ENCODE assay signal across 24 cellular contexts in the genomic region with DNA sequence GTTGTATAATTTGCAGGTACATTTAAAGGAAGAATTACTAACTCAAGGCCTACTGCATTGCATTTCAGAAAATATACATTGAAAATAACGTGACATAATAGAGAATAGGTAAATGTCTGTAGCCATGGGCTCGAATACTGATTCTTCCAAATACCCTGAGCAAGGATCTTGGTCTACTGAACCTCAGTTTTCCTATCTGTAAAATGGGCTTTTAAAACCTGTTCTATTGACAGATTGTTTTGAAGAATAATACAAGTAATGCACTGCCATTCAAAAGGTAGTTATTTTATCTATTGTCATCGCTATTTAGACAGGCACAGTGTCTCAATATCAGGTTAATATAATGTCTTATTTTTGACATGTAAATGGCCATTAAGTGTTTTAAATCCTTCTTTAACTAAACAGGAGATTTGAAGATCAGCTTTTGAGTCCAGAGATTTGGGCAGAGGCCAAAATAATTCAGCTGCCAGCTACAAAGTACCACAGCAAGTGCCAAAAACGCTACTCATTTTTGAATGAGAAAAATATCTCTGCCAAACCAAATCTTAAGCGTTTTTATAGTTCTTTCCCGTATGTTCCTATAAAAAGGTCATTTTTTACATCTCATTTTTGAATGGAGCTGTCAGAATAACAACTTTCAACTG. TPM values are rescaled to one million over a fixed set of nuclear protein-coding genes. Genes with fewer than 3 reads are reported as not detected.
DNase-seq lines count a peak whose midpoint lies in the region; ATAC-seq, FAIRE-seq and TF ChIP-seq lines count a peak whose summit lies in the region.
"Had no signal": no experiment of that assay in that cellular context is flagged by ENCODE, and none has a peak within 500 bp of the region (broad histone marks: within the 10 kb centered on the region; RNA-seq: fewer than 3 reads in every experiment).

No MANE protein-coding gene starts in this region.

- H3K79me2 ChIP-seq in HepG2 (ENCODE audit: insufficient read depth, low read length): no peaks in the 10 kb centered on the region

- no peak overlapping the region for H3K4me2 ChIP-seq in HepG2 (ENCODE audit: low read depth, low read length)

- no peaks in the 10 kb centered on the region for H4K20me1 ChIP-seq in HepG2 (ENCODE audit: insufficient read depth, low read length)

- no peaks in the 10 kb centered on the region for H3K4me1 ChIP-seq in HepG2 (ENCODE audit: insufficient read depth, low read length)
- H3K4me1 ChIP-seq in right atrium auricular region: peaks cover 0 to 16% of the 10 kb centered on the region in 2 donors
- H3K4me1 ChIP-seq: colonic mucosa had no signal

- WGBS in HepG2 (ENCODE audit: low lambda C conversion rate): 37% methylated on average over 6 of the region's 6 CpGs

- no peaks in the 10 kb centered on the region for H3K9me3 ChIP-seq in HepG2 (ENCODE audit: low read length)
- no peaks in the 10 kb centered on the region for H3K9me3 ChIP-seq in right atrium auricular region
- H3K9me3 ChIP-seq: colonic mucosa, left ventricle myocardium inferior had no signal

- no peak overlapping the region for H3K9ac ChIP-seq in HepG2 (ENCODE audit: insufficient read depth, low read depth, low read length)

- no peak overlapping the region for H2AFZ ChIP-seq in HepG2 (ENCODE audit: low read length)

- no peak for TF ChIP-seq CTCF in AG10803 (conservative IDR thresholded peaks at IDR 0.05; ENCODE audit: low read length)
- TF ChIP-seq CTCF in cardiac fibroblast (IDR thresholded peaks at IDR 0.05; ENCODE audit: low read depth, low read length): no peak
- no peak for TF ChIP-seq CTCF in HepG2 (CRISPR knock-in tag; IDR thresholded peaks at IDR 0.05)
- no peak for TF ChIP-seq CTCF in right atrium auricular region (IDR thresholded peaks at IDR 0.05)

- no peak for FAIRE-seq in HepG2 (lab: Jason Lieb, UNC)
- FAIRE-seq: GM18507 had no signal

- no peak for TF ChIP-seq RAD21 in HepG2 (CRISPR knock-in tag; IDR thresholded peaks at IDR 0.05)

- in situ Hi-C loops in HepG2 (cut with HindIII; ENCODE audit: extremely low pct_ligation_motif_present, low pct_unique_long_range_greater_than_20kb): no loop called here

- BruUV-seq in HepG2 (replicated peaks; lab: Mats Ljungman, UMichigan): no TSS peak

- POLR2A ChIA-PET in HepG2 (lab: Yijun Ruan, JAX): no interaction called here

- TF ChIP-seq EP300 in HepG2 (IDR thresholded peaks at IDR 0.05; ENCODE audit: low read depth in 2 of 2, low read length in 2 of 2) (no peak), HepG2 (CRISPR knock-in tag; IDR thresholded peaks at IDR 0.05; ENCODE audit: borderline replicate concordance) (no peak)

- CTCF ChIA-PET in HepG2 (lab: Yijun Ruan, JAX; ENCODE audit: low intra/inter-chr PET ratio, low total read pairs): no interaction called here

- H3K27ac ChIP-seq in HepG2 (ENCODE audit: extremely low read length, insufficient read depth, low read length) (no peak overlapping the region), right atrium auricular region (no peak overlapping the region)
- H3K27ac ChIP-seq: colonic mucosa, left ventricle myocardium inferior had no signal

- ATAC-seq in HepG2 (no peak), GM19397 (IDR thresholded peaks at IDR 0.05; ENCODE audit: unreplicated experiment) (no peak)
- ATAC-seq: CD8-positive, alpha-beta T cell; sciatic nerve; stimulated activated naive CD8-positive, alpha-beta T cell treated with anti-CD3 and anti-CD28 coated beads, Interleukin-15, amount 100 ng/mL, for 72 hours had no signal

- H3K36me3 ChIP-seq in HepG2 (replicated peaks in 1 of 2; ENCODE audit: control insufficient read depth in 1 of 2, insufficient read depth in 2 of 2, low read length in 2 of 2) (no peaks in the 10 kb centered on the region), right atrium auricular region (no peaks in the 10 kb centered on the region)
- H3K36me3 ChIP-seq: colonic mucosa, left ventricle myocardium inferior had no signal

- H3K4me3 ChIP-seq in AG10803 (ENCODE audit: low read length) (no peak overlapping the region), cardiac fibroblast (replicated peaks in 1 of 2; ENCODE audit: low read depth in 2 of 2, low read length in 2 of 2) (no peak overlapping the region), HepG2 (replicated peaks in 1 of 3; ENCODE audit: insufficient read depth in 1 of 3, low read depth in 2 of 3, low read length in 3 of 3) (no peak overlapping the region), right atrium auricular region (no peak overlapping the region)
- H3K4me3 ChIP-seq: colonic mucosa, left ventricle myocardium inferior had no signal

- H3K27me3 ChIP-seq in HepG2 (ENCODE audit: control insufficient read depth in 1 of 2, insufficient read depth in 2 of 2, low read length in 2 of 2): no peaks in the 10 kb centered on the region
- H3K27me3 ChIP-seq in right atrium auricular region: no peaks in the 10 kb centered on the region
- H3K27me3 ChIP-seq: colonic mucosa had no signal

- intact Hi-C loops in HepG2 (cut with micrococcal nuclease; ENCODE audit: unreplicated experiment): no loop called here

- no peak for TF ChIP-seq POLR2A in HepG2 (IDR thresholded peaks at IDR 0.05; ENCODE audit: insufficient read depth in 1 of 2, low read depth in 2 of 2, low read length in 2 of 2)

- DNase-seq in AG10803 (ENCODE audit: low read depth) (peak; percentile 41), NCI-H1092 treated with DMSO at 0.1 percent for 48 hours (lab: John Stamatoyannopoulos, UW) (peak; percentile 75), cardiac fibroblast (ENCODE audit: low read depth in 2 of 2) (peak; percentile 33 to 82), HepG2 (ENCODE audit: low spot score) (no peak), activated gamma-delta T cell (lab: John Stamatoyannopoulos, UW) (no peak), right atrium auricular region (ENCODE audit: low spot score) (no peak)
- DNase-seq in activated CD4-positive, CD25-positive, alpha-beta regulatory T cell (lab: John Stamatoyannopoulos, UW): no peak
- DNase-seq: activated CD4-positive, alpha-beta T cell treated with anti-CD3 and anti-CD28 coated beads for 4 hours; activated CD8-positive, alpha-beta memory T cell treated with anti-CD3 and anti-CD28 coated beads, Interleukin-2, amount 50 U/mL, for 4 hours; activated effector memory CD4-positive, alpha-beta T cell treated with Interleukin-2 at 50 U/mL for 16 hours; amniotic stem cell; CD8-positive, alpha-beta T cell; colonic mucosa; H9; IMR-90; left ventricle myocardium inferior; NCI-H1048; NCI-H2171; NK-92 treated with Interleukin-12 subunit alpha and Interleukin-12 subunit beta, amount 100 ng/mL, for 24 hours; stimulated activated CD4-positive, alpha-beta T cell treated with anti-CD3 and anti-CD28 coated beads, Interleukin-1b, Interleukin-23, amount 100 ng/mL, for 48 hours; stimulated activated naive CD8-positive, alpha-beta T cell treated with anti-CD3 and anti-CD28 coated beads, Interleukin-15, amount 100 ng/mL, for 72 hours had no signal

TF ChIP-seq in HepG2, 621 proteins besides CTCF, POLR2A, EP300 and RAD21:
- TF ChIP-seq ZNF629 (CRISPR knock-in tag; conservative IDR thresholded peaks at IDR 0.05) (peak; percentile 54), ZFP41 (CRISPR knock-in tag; IDR thresholded peaks at IDR 0.05; ENCODE audit: borderline replicate concordance) (no peak)
- TF ChIP-seq, protein P1, sequence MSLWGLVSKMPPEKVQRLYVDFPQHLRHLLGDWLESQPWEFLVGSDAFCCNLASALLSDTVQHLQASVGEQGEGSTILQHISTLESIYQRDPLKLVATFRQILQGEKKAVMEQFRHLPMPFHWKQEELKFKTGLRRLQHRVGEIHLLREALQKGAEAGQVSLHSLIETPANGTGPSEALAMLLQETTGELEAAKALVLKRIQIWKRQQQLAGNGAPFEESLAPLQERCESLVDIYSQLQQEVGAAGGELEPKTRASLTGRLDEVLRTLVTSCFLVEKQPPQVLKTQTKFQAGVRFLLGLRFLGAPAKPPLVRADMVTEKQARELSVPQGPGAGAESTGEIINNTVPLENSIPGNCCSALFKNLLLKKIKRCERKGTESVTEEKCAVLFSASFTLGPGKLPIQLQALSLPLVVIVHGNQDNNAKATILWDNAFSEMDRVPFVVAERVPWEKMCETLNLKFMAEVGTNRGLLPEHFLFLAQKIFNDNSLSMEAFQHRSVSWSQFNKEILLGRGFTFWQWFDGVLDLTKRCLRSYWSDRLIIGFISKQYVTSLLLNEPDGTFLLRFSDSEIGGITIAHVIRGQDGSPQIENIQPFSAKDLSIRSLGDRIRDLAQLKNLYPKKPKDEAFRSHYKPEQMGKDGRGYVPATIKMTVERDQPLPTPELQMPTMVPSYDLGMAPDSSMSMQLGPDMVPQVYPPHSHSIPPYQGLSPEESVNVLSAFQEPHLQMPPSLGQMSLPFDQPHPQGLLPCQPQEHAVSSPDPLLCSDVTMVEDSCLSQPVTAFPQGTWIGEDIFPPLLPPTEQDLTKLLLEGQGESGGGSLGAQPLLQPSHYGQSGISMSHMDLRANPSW (CRISPR knock-in tag; IDR thresholded peaks at IDR 0.05; ENCODE audit: borderline replicate concordance): no peak

RNA-seq across cellular contexts. Expression of gene CTSC, which starts 56.7 kb away (rescaled TPM):
- total RNA-seq in HepG2 (2016; rRNA removed; fragmentation: Illumina TruSeq; extraction: Trizol): 69.3 and 144 TPM in 2 replicates
- 10.1 and 12.6 TPM in 2 replicates for total RNA-seq in HepG2 (2016; cell fraction: cytosol; rRNA removed; fragmentation: Illumina TruSeq; extraction: Trizol; ENCODE audit: low read depth)
- 73.3 and 148 TPM in 2 replicates for total RNA-seq in HepG2 (2016; cell fraction: insoluble cytoplasmic fraction; rRNA removed; fragmentation: Illumina TruSeq; extraction: Trizol)
- total RNA-seq in HepG2 (2016; cell fraction: membrane; rRNA removed; fragmentation: Illumina TruSeq; extraction: Trizol): 17.2 and 21.5 TPM in 2 replicates
- total RNA-seq in HepG2 (2016; cell fraction: nucleus; rRNA removed; fragmentation: Illumina TruSeq; extraction: Trizol): 143 and 153 TPM in 2 replicates
- polyA plus RNA-seq in HepG2 (2011; rRNA removed): 151 and 210 TPM in 2 replicates
- polyA plus RNA-seq in HepG2 (2011; cell fraction: cytosol; rRNA removed): 144 and 152 TPM in 2 replicates
- polyA plus RNA-seq in HepG2 (2011; cell fraction: nucleus; rRNA removed): 49.6 and 56.2 TPM in 2 replicates
- polyA plus RNA-seq in HepG2 (2012): 102 and 112 TPM in 2 replicates
- 12.9 TPM in 2 replicates for polyA plus RNA-seq in HepG2 (2016; cell fraction: cytosol; fragmentation: Illumina TruSeq; extraction: Trizol; ENCODE audit: low read depth)
- 79.7 and 80.7 TPM in 2 replicates for polyA plus RNA-seq in HepG2 (2016; cell fraction: insoluble cytoplasmic fraction; fragmentation: Illumina TruSeq; extraction: Trizol; ENCODE audit: low read depth)
- polyA plus RNA-seq in HepG2 (2016; cell fraction: membrane; fragmentation: Illumina TruSeq; extraction: Trizol; ENCODE audit: low read depth): 19.3 and 20.8 TPM in 2 replicates
- 187 and 211 TPM in 2 replicates for polyA plus RNA-seq in HepG2 (2016; cell fraction: nucleus; fragmentation: Illumina TruSeq; extraction: Trizol; ENCODE audit: insufficient read depth, low read depth)
- polyA minus RNA-seq in HepG2 (2011; rRNA and poly(A)+ RNA removed; ENCODE audit: low replicate concordance): 63.5 and 157 TPM in 2 replicates
- 116 and 179 TPM in 2 replicates for polyA minus RNA-seq in HepG2 (2011; cell fraction: cytosol; rRNA and poly(A)+ RNA removed)
- polyA minus RNA-seq in HepG2 (2011; cell fraction: nucleus; rRNA and poly(A)+ RNA removed): 87.6 and 93.5 TPM in 2 replicates
- total RNA-seq in right atrium auricular region: 10 to 100 TPM; 15.5 to 33.6 TPM

Comparison
In these comparisons a context has a peak if more than half of its experiments do, and no peak if none do; other contexts are left out.
1. DNase-seq: peak in AG10803 (single experiment), NCI-H1092 treated with DMSO at 0.1 percent for 48 hours (single experiment) and cardiac fibroblast (2 of 2); none in HepG2 (single experiment), activated CD4-positive, CD25-positive, alpha-beta regulatory T cell (0 of 4), activated gamma-delta T cell (single experiment) and right atrium auricular region (single experiment).